1 cellular context compared by ENCODE assay signal in the genomic region with DNA sequence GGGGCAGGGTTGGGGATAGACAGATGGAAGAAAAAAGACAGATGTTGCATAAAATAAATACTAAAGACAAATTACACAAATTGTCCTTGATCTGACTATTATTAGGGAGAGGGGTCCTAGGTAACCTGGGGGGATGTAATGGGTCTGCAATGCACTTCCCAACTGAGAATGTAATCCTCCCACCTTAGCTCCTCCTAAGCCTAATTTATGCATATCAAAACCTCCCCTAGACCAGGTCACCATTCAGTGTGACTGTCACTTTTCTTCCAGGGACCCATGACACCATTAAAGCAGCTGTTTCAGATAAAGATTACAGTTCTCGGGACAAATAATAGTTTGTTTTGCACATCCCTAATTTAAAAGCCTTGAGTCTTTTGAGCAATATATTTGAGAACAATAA.
TF ChIP-seq lines count a peak whose summit lies in the region.

No MANE protein-coding gene starts in this region.

TF ChIP-seq in H1, 55 proteins besides CTCF, POLR2A, EP300 and RAD21:
- no peak for TF ChIP-seq CREB1 (IDR thresholded peaks at IDR 0.05)
- TF ChIP-seq KDM5A (IDR thresholded peaks at IDR 0.05; ENCODE audit: low read length), result no peak
- no peak for TF ChIP-seq KDM4A (IDR thresholded peaks at IDR 0.05; ENCODE audit: low read depth, low read length, severe bottlenecking)
- no peak for TF ChIP-seq SP2 (IDR thresholded peaks at IDR 0.05; ENCODE audit: low read length)
- no peak for TF ChIP-seq SUZ12 (IDR thresholded peaks at IDR 0.05; ENCODE audit: low read length)
- no peak for TF ChIP-seq POU5F1 (IDR thresholded peaks at IDR 0.05; ENCODE audit: low read depth, low read length)
- no peak for TF ChIP-seq RXRA (IDR thresholded peaks at IDR 0.05; ENCODE audit: insufficient read depth, low read depth, low read length)
- no peak for TF ChIP-seq EGR1 (IDR thresholded peaks at IDR 0.05; ENCODE audit: borderline replicate concordance, low read depth, low read length)
- TF ChIP-seq BRCA1 (IDR thresholded peaks at IDR 0.05; ENCODE audit: low read depth, low read length), result no peak
- TF ChIP-seq SP4 (IDR thresholded peaks at IDR 0.05; ENCODE audit: low read length), result no peak
- no peak for TF ChIP-seq FOSL1 (IDR thresholded peaks at IDR 0.05; ENCODE audit: insufficient read depth, low read depth, low read length)
- TF ChIP-seq, protein P1, sequence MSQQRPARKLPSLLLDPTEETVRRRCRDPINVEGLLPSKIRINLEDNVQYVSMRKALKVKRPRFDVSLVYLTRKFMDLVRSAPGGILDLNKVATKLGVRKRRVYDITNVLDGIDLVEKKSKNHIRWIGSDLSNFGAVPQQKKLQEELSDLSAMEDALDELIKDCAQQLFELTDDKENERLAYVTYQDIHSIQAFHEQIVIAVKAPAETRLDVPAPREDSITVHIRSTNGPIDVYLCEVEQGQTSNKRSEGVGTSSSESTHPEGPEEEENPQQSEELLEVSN (IDR thresholded peaks at IDR 0.05), result no peak
- TF ChIP-seq JUND (IDR thresholded peaks at IDR 0.05; ENCODE audit: low read length), result no peak
- TF ChIP-seq TBP (IDR thresholded peaks at IDR 0.05; ENCODE audit: low read depth, low read length), result no peak
- no peak for TF ChIP-seq NRF1 (IDR thresholded peaks at IDR 0.05; ENCODE audit: low read depth, low read length)
